Comparison of ENCODE assay signal across 10 cellular contexts in genomic region chr12:12839886-12840285, GRCh38. TPM values are rescaled to one million over a fixed set of nuclear protein-coding genes. Genes with fewer than 3 reads are reported as not detected.
DNase-seq lines count a peak whose midpoint lies in the region; ATAC-seq and TF ChIP-seq lines count a peak whose summit lies in the region.
"Had no signal": no experiment of that assay in that cellular context is flagged by ENCODE, and none has a peak within 500 bp of the region (broad histone marks: within the 10 kb centered on the region; RNA-seq: fewer than 3 reads in every experiment).

No MANE protein-coding gene starts in this region.

- intact Hi-C loops in PC-9 (cut with micrococcal nuclease; ENCODE audit: unreplicated experiment): loop anchor here (1.0 kb wide), 3 partner anchors 32 to 51 kb away; partner anchors contain the start of gene GPRC5A

- H3K4me1 ChIP-seq in PC-9 (replicated peaks; ENCODE audit: insufficient read depth): peaks cover 74% of the 10 kb centered on the region

- H3K27me3 ChIP-seq in PC-9 (ENCODE audit: insufficient read depth, low read depth): no peaks in the 10 kb centered on the region

- peaks cover 69% of the 10 kb centered on the region for H3F3A ChIP-seq in PC-9 (ENCODE audit: insufficient read depth, low read depth)

- peaks cover 33% of the 10 kb centered on the region for H3K79me2 ChIP-seq in PC-9 (ENCODE audit: low read depth)

- BruUV-seq in PC-9 (replicated peaks; lab: Mats Ljungman, UMichigan): no TSS peak

- peaks cover 28% of the 10 kb centered on the region for H3K36me3 ChIP-seq in PC-9 (ENCODE audit: low read depth)

- CTCF ChIA-PET in PC-9 (lab: Charles Lee): no interaction called here

- H3K27ac ChIP-seq in PC-9 (peak overlapping the region; percentile 99), epithelial cell of prostate (peak overlapping the region; percentile 97)

- no peak overlapping the region for H3K4me3 ChIP-seq in PC-9

- no peaks in the 10 kb centered on the region for H3K9me2 ChIP-seq in PC-9 (ENCODE audit: insufficient read depth)

- TF ChIP-seq CTCF in PC-9 (conservative IDR thresholded peaks at IDR 0.05): no peak

- no peak overlapping the region for H2AFZ ChIP-seq in PC-9

- ATAC-seq in HG03159 (IDR thresholded peaks at IDR 0.05; ENCODE audit: unreplicated experiment) (no peak), HG03565 (IDR thresholded peaks at IDR 0.05; ENCODE audit: unreplicated experiment) (no peak), GM18867 (IDR thresholded peaks at IDR 0.05; ENCODE audit: unreplicated experiment) (no peak)
- ATAC-seq: WTC11 had no signal

- H3K9me3 ChIP-seq in PC-9 (ENCODE audit: insufficient read depth, low read depth): no peaks in the 10 kb centered on the region

- POLR2A ChIA-PET in PC-9 (lab: Charles Lee; ENCODE audit: unreplicated experiment): no interaction called here

- no peaks in the 10 kb centered on the region for H4K20me1 ChIP-seq in PC-9 (ENCODE audit: insufficient read depth)

- peak overlapping the region; percentile 71 for H3K4me2 ChIP-seq in PC-9

- DNase-seq in GM03348 (ENCODE audit: low spot score): peak; percentile 88
- peak; percentile 95 to 97 for DNase-seq in PC-9
- peak; percentile 55 for DNase-seq in epithelial cell of prostate (ENCODE audit: low read depth, low spot score)
- peak; percentile 88 for DNase-seq in renal cortical epithelial cell (ENCODE audit: low read depth)
- DNase-seq in SIG-M5 (lab: John Stamatoyannopoulos, UW): no peak
- DNase-seq: mesendoderm had no signal

RNA-seq across cellular contexts. Expression of gene DDX47, which starts 26.7 kb away (rescaled TPM):
- total RNA-seq in PC-9 (2021) (192 and 196 TPM in 2 replicates), renal cortical epithelial cell (102 and 135 TPM in 2 replicates)

RNA-seq across cellular contexts. Expression of gene GPRC5A, which starts 51.5 kb away (rescaled TPM):
- total RNA-seq in PC-9 (2021): 468 and 642 TPM in 2 replicates
- total RNA-seq in renal cortical epithelial cell: 55.9 and 101 TPM in 2 replicates

RNA-seq across cellular contexts. Expression of gene APOLD1, which starts 54.4 kb away (rescaled TPM):
- total RNA-seq in PC-9 (2021) (23.3 and 24.9 TPM in 2 replicates), renal cortical epithelial cell (1.5 and 3.6 TPM in 2 replicates)
